1 cellular context compared by ENCODE assay signal in genomic region chr5:90871356-90871755, GRCh38.
TF ChIP-seq lines count a peak whose summit lies in the region.

No MANE protein-coding gene starts in this region.

TF ChIP-seq in A549, 52 proteins besides CTCF, POLR2A, EP300 and RAD21 (continued from another document):
- TF ChIP-seq FOXS1 (CRISPR knock-in tag; IDR thresholded peaks at IDR 0.05) (no peak), PBX3 (IDR thresholded peaks at IDR 0.05) (no peak), EHF (CRISPR knock-in tag; IDR thresholded peaks at IDR 0.05) (no peak), RFX5 (IDR thresholded peaks at IDR 0.05) (no peak), ESRRA (IDR thresholded peaks at IDR 0.05; ENCODE audit: borderline replicate concordance, low read length) (no peak), FOSB (CRISPR knock-in tag; IDR thresholded peaks at IDR 0.05) (no peak), JUN (IDR thresholded peaks at IDR 0.05) (no peak), CHD2 (IDR thresholded peaks at IDR 0.05; ENCODE audit: low read length, partially characterized antibody) (no peak)
